ENCODE assay signal across 2 cellular contexts in genomic region chr4:79747252-79747651, GRCh38.
A peak's percentile ranks its signal among the peaks of the same experiment; 100 is the strongest.
TF ChIP-seq lines count a peak whose summit lies in the region.

No MANE protein-coding gene starts in this region.

TF ChIP-seq in HEK293, 187 proteins besides CTCF, POLR2A, EP300 and RAD21 (continued from another document):
- peak; percentile 68 for TF ChIP-seq PRDM6 (tag by site-specific recombination; IDR thresholded peaks at IDR 0.05)
- TF ChIP-seq ZNF366 (tag by site-specific recombination; conservative IDR thresholded peaks at IDR 0.05), result no peak
- TF ChIP-seq ZEB2 (tag by site-specific recombination; IDR thresholded peaks at IDR 0.05), result no peak
- TF ChIP-seq TRIM28 (IDR thresholded peaks at IDR 0.05; ENCODE audit: borderline replicate concordance, low read length), result 0 out of 2 replicates have a peak, but pooled peaks have one; percentile 24
- no peak for TF ChIP-seq ZSCAN23 (tag by site-specific recombination; IDR thresholded peaks at IDR 0.05)
- TF ChIP-seq FEZF1 (tag by site-specific recombination; IDR thresholded peaks at IDR 0.05), result peak; percentile 61; the same call in 1 of the 2 replicates

TF ChIP-seq in K562, 482 proteins besides CTCF, POLR2A, EP300 and RAD21 (continued from another document):
- TF ChIP-seq PBX2 (CRISPR knock-in tag; IDR thresholded peaks at IDR 0.05; ENCODE audit: low read depth) (no peak), PBX2 (tag; conservative IDR thresholded peaks at IDR 0.05; ENCODE audit: low read depth) (peak; percentile 81), RNF219 (CRISPR knock-in tag; IDR thresholded peaks at IDR 0.05) (no peak), TFE3 (CRISPR knock-in tag; IDR thresholded peaks at IDR 0.05) (no peak), THAP7 (CRISPR knock-in tag; IDR thresholded peaks at IDR 0.05) (no peak), NFIC (IDR thresholded peaks at IDR 0.05) (peak; percentile 44; the same call in 1 of the 2 replicates), STAT6 (CRISPR knock-in tag; IDR thresholded peaks at IDR 0.05) (no peak), JUN (IDR thresholded peaks at IDR 0.05; ENCODE audit: borderline replicate concordance, low read depth, low read length) (no peak), JUN (CRISPR knock-in tag; IDR thresholded peaks at IDR 0.05; ENCODE audit: borderline replicate concordance) (no peak), ZMIZ1 (IDR thresholded peaks at IDR 0.05; ENCODE audit: low read depth in 2 of 2, low read length in 2 of 2) (no peak), ZNF766 (CRISPR knock-in tag; conservative IDR thresholded peaks at IDR 0.05) (0 out of 2 replicates have a peak, but pooled peaks have one; percentile 42), TRIM24 (IDR thresholded peaks at IDR 0.05) (no peak), ZFP1 (CRISPR knock-in tag; IDR thresholded peaks at IDR 0.05) (no peak), GABPB2 (CRISPR knock-in tag; conservative IDR thresholded peaks at IDR 0.05) (no peak), BRF2 (IDR thresholded peaks at IDR 0.05; ENCODE audit: borderline replicate concordance, insufficient read depth, insufficient read length) (no peak), NCOA1 (IDR thresholded peaks at IDR 0.05; ENCODE audit: low read depth) (no peak), RNF2 (IDR thresholded peaks at IDR 0.05) (no peak)
- TF ChIP-seq, protein P1, sequence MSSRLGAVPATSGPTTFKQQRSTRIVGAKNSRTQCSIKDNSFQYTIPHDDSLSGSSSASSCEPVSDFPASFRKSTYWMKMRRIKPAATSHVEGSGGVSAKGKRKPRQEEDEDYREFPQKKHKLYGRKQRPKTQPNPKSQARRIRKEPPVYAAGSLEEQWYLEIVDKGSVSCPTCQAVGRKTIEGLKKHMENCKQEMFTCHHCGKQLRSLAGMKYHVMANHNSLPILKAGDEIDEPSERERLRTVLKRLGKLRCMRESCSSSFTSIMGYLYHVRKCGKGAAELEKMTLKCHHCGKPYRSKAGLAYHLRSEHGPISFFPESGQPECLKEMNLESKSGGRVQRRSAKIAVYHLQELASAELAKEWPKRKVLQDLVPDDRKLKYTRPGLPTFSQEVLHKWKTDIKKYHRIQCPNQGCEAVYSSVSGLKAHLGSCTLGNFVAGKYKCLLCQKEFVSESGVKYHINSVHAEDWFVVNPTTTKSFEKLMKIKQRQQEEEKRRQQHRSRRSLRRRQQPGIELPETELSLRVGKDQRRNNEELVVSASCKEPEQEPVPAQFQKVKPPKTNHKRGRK (tag; IDR thresholded peaks at IDR 0.05), result no peak
- TF ChIP-seq, protein P2, sequence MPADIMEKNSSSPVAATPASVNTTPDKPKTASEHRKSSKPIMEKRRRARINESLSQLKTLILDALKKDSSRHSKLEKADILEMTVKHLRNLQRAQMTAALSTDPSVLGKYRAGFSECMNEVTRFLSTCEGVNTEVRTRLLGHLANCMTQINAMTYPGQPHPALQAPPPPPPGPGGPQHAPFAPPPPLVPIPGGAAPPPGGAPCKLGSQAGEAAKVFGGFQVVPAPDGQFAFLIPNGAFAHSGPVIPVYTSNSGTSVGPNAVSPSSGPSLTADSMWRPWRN (IDR thresholded peaks at IDR 0.05; ENCODE audit: low read depth), result no peak
